23 cellular contexts compared by ENCODE assay signal in the genomic region with DNA sequence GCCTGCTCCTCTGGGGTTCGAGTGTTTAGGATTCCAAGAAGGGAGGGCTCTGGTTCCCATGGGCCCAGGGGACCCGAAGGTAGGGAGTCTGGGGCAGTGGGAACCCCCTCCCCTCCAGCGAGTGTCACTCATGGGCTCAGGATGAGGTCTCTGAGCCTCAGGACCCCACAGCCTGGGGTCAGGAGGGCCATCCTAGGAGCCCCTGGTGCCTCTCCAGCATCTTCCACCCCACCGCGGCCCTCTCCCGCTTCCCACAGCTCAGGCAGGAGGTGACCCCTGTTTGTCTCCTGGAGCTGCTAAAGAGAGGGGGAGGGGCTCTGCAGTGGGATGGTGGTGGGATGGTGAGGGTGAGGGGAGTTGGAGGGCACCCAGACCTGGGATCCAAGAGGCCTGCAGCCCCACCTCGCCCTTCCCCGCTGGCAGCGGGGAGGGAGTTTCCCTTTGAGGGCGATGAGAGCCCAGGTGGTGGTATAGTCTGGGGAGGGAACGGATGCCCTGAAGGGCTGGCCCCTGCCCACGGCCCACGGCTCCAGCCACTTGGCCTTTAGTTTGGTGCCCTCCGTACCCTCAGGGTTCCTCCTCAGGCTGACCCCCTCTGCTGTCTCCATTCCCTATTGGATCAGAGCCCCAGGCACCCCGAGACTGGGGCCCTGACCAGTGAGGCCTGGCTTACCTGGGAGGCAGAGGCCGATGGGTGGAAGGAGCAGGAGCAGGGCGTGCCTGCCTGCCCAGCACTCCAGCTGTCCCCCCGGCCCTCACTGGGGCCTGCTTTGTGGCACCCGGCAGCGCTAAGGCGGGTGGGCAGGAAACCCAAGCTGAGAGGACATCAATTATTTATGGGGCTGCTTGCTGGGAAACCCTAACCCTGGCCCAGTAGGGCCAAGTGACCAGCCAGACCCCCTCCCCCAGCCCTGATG. TPM values are rescaled to one million over a fixed set of nuclear protein-coding genes. Genes with fewer than 3 reads are reported as not detected.
"Had no signal": no experiment of that assay in that cellular context is flagged by ENCODE, and none has a peak within 500 bp of the region (broad histone marks: within the 10 kb centered on the region; RNA-seq: fewer than 3 reads in every experiment).

No MANE protein-coding gene starts in this region.

- H3K9me3 ChIP-seq: ovary, right atrium auricular region had no signal

- DNase-seq: dorsolateral prefrontal cortex; effector CD8-positive, alpha-beta T cell; foreskin melanocyte; head of caudate nucleus; left colon; left ventricle myocardium superior; mesendoderm; small intestine; stimulated activated CD4-positive, alpha-beta T cell treated with anti-CD3 and anti-CD28 coated beads, Interleukin-12 subunit alpha, Interleukin-12 subunit beta, amount 100 ng/mL, for 4 hours; stimulated activated naive CD4-positive, alpha-beta T cell treated with Interleukin-2 at 50 U/mL for 16 hours; trophoblast cell had no signal

- H3K4me2 ChIP-seq: hepatocyte had no signal

- FAIRE-seq: small intestine had no signal

- H2AFZ ChIP-seq: hepatocyte had no signal

- H3K27ac ChIP-seq: coronary artery, dorsolateral prefrontal cortex, hepatocyte, ovary, right atrium auricular region had no signal

- H3K79me2 ChIP-seq: hepatocyte had no signal

- H3K4me1 ChIP-seq: right atrium auricular region had no signal

- H3K27me3 ChIP-seq: dorsolateral prefrontal cortex, hepatocyte, ovary, right atrium auricular region had no signal

- H3K36me3 ChIP-seq: ovary, right atrium auricular region had no signal

- H3K4me3 ChIP-seq: coronary artery, dorsolateral prefrontal cortex, hepatocyte, ovary, right atrium auricular region had no signal

RNA-seq across cellular contexts. Expression of a gene that starts 1.1 kb away (rescaled TPM):
- total RNA-seq: hepatocyte had no signal
- polyA plus RNA-seq: hepatocyte, neural cell had no signal

RNA-seq across cellular contexts. Expression of a gene that starts 1.5 kb away (rescaled TPM):
- total RNA-seq: hepatocyte; kidney epithelial cell; left colon; left ventricle myocardium superior; lung microvascular endothelial cell; naive thymus-derived CD8-positive, alpha-beta T cell; posterior vena cava; right atrium auricular region; urinary bladder had no signal
- polyA plus RNA-seq: esophagus, hepatocyte, neural cell, ovary, small intestine, thymus, urinary bladder had no signal
